27 cellular contexts compared by ENCODE assay signal in the genomic region with DNA sequence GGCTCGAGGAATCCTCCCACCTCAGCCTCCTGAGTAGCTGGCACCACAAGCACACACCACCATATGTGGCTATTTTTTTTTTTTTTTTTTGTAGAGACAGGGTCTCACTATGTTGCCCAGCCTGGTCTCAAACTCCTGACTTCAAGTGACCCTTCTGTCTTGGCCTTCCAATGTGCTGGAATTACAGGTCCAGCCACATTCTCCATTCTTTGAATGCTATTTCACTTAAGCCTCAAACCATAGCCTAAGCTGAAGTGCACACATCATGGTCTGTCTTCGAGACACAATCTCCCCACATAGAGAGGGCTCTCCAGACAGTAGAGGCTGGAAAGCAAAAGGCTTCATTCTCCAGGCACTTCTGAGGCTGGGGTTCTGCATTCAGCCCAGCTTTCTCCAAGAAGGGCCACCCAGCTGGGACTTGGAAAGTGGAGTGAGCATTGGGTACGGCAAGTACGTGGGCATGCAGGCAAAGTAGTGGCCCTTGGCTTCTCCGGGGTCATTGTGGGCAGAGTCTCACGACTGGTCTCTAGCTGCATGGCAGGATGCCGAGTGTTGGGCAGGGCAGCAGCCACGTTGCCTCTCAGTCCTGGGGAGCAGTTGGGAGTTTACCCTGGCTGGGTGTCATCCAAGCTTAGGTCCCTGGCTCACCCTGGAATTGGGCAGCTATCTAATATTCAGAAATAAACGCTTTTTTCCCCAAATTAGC.
"Had no signal": no experiment of that assay in that cellular context is flagged by ENCODE, and none has a peak within 500 bp of the region (broad histone marks: within the 10 kb centered on the region; RNA-seq: fewer than 3 reads in every experiment).

No MANE protein-coding gene starts in this region.

- DNase-seq: activated CD4-positive, alpha-beta T cell treated with anti-CD3 and anti-CD28 coated beads for 48 hours; activated CD8-positive, alpha-beta T cell treated with anti-CD3 and anti-CD28 coated beads for 36 hours; activated naive CD4-positive, alpha-beta T cell; activated T-cell treated with anti-CD3 and anti-CD28 coated beads, Interleukin-2, amount 50 U/mL, for 4 hours; effector CD8-positive, alpha-beta T cell; esophagus squamous epithelium; foreskin melanocyte; left ventricle myocardium inferior; mucosa of descending colon; nephron progenitor cell; ovary; stimulated activated CD4-positive, alpha-beta T cell treated with anti-CD3 and anti-CD28 coated beads, Interleukin-1b, Interleukin-23, amount 100 ng/mL, for 48 hours; stimulated activated CD4-positive, alpha-beta T cell treated with anti-CD3 and anti-CD28 coated beads, Interleukin-4, amount 100 ng/mL, for 4 hours; stimulated activated CD8-positive, alpha-beta memory T cell treated with anti-CD3 and anti-CD28 coated beads, Interleukin-4, amount 100 ng/mL, for 48 hours; stimulated activated naive CD8-positive, alpha-beta T cell treated with anti-CD3 and anti-CD28 coated beads, Interleukin-15, amount 100 ng/mL, for 72 hours; substantia nigra; SW 1271; T-helper 9 cell; thyroid gland had no signal

- H3K4me1 ChIP-seq: breast epithelium, esophagus squamous epithelium, left ventricle myocardium inferior, thyroid gland had no signal

- H3K4me3 ChIP-seq: breast epithelium, esophagus squamous epithelium, left ventricle myocardium inferior, mucosa of descending colon, ovary, smooth muscle cell, thyroid gland had no signal

- H3K27me3 ChIP-seq: breast epithelium, esophagus squamous epithelium, ovary, thyroid gland had no signal

- ATAC-seq: activated CD8-positive, alpha-beta T cell treated with anti-CD3 and anti-CD28 coated beads for 36 hours; activated naive CD4-positive, alpha-beta T cell treated with anti-CD3 and anti-CD28 coated beads, Interleukin-2, amount 50 U/mL, for 72 hours; activated T-cell treated with anti-CD3 and anti-CD28 coated beads, Interleukin-2, amount 50 U/mL, for 4 hours; activated T-helper 17 cell treated with anti-CD3 and anti-CD28 coated beads, Interleukin-2, amount 50 U/mL, for 72 hours; mucosa of descending colon; stimulated activated memory B cell treated with anti-CD40 and anti-IgM and Interleukin-4, amounts not matched to agents 10 μg/mL and 1 μg/mL and 100 μg/mL, for 72 hours; stimulated activated naive CD8-positive, alpha-beta T cell treated with anti-CD3 and anti-CD28 coated beads, Interleukin-15, amount 100 ng/mL, for 72 hours had no signal

- H3K9me3 ChIP-seq: breast epithelium, esophagus squamous epithelium, left ventricle myocardium inferior, mucosa of descending colon, neutrophil, ovary, thyroid gland had no signal

- H3K27ac ChIP-seq: breast epithelium, epithelial cell of prostate, esophagus squamous epithelium, left ventricle myocardium inferior, neutrophil, ovary, thyroid gland, VCaP had no signal

- H3K36me3 ChIP-seq: breast epithelium, esophagus squamous epithelium, left ventricle myocardium inferior, neutrophil, ovary, thyroid gland had no signal
